In the genomic region with DNA sequence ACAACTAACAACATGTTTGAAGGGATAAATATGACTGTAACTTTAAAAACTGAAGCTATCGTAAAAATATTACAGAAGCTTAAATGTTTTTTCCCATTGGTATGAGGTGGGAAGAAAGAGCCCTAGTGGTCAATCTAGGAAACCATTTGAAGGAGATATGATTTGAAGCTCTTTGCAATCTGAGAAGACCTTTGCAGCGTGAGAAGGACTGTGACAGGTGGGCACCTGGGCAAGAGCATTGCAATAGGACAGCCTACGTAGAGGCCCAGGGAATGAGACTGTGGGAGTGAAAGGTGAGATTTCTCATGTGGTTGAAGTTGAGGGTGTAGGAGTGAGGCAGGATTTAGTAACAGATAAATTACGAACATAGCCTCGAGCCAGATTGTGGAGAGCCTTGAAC, we compare ENCODE assay signal across 26 cellular contexts.
DNase-seq lines count a peak whose midpoint lies in the region; ATAC-seq, FAIRE-seq and TF ChIP-seq lines count a peak whose summit lies in the region.
"Had no signal": no experiment of that assay in that cellular context is flagged by ENCODE, and none has a peak within 500 bp of the region (broad histone marks: within the 10 kb centered on the region; RNA-seq: fewer than 3 reads in every experiment).

No MANE protein-coding gene starts in this region.

- H3K4me1 ChIP-seq in K562 (replicated peaks in 1 of 2; ENCODE audit: control insufficient read depth in 2 of 2, insufficient read depth in 2 of 2, low read length in 2 of 2) (no peaks in the 10 kb centered on the region), aorta (ENCODE audit: control insufficient read depth in 1 of 2, insufficient read depth in 2 of 2, low read length in 2 of 2) (no peaks in the 10 kb centered on the region), PC-3 (ENCODE audit: insufficient read depth, low read length) (peaks cover 10% of the 10 kb centered on the region; the same call in 1 of the 2 replicates)

- TF ChIP-seq POLR2A in GM12892 (IDR thresholded peaks at IDR 0.05; ENCODE audit: low read depth, low read length) (no peak), NB4 (IDR thresholded peaks at IDR 0.05; ENCODE audit: extremely low read depth, insufficient read length) (no peak), K562 (conservative IDR thresholded peaks at IDR 0.05) (no peak), GM12891 (IDR thresholded peaks at IDR 0.05; ENCODE audit: low read depth, low read length) (no peak)

- H3K27ac ChIP-seq in K562 (ENCODE audit: extremely low read depth, low read depth, low read length), result no peak overlapping the region
- H3K27ac ChIP-seq in aorta (ENCODE audit: low read depth in 1 of 2, low read length in 2 of 2), result no peak overlapping the region
- no peak overlapping the region for H3K27ac ChIP-seq in PC-3 (ENCODE audit: low read length)
- H3K27ac ChIP-seq: epithelial cell of prostate, hepatocyte, HL-60, neutrophil had no signal

- no peaks in the 10 kb centered on the region for H3K9me3 ChIP-seq in K562 (replicated peaks; ENCODE audit: control insufficient read depth, insufficient read depth, low read depth, low read length)
- no peaks in the 10 kb centered on the region for H3K9me3 ChIP-seq in aorta (ENCODE audit: control insufficient read depth, low read length)
- H3K9me3 ChIP-seq in PC-3 (ENCODE audit: low read length), result no peaks in the 10 kb centered on the region
- H3K9me3 ChIP-seq: neutrophil had no signal

- DNase-seq in GM12892 (ENCODE audit: insufficient read length) (no peak), NB4 (ENCODE audit: low read depth) (no peak), K562 (ENCODE audit: extremely low read depth in 1 of 4, low spot score in 3 of 4) (no peak), neural crest cell (ENCODE audit: low read depth, low spot score) (no peak), GM12891 (ENCODE audit: insufficient read length, low spot score) (no peak), aorta (no peak), PC-3 (no peak)
- DNase-seq: activated CD4-positive, alpha-beta T cell treated with anti-CD3 and anti-CD28 coated beads for 4 hours; activated naive CD4-positive, alpha-beta T cell treated with anti-CD3 and anti-CD28 coated beads, Interleukin-2, amount 10 ng/mL, durations not matched to agents 7 days and 5 days; activated T-cell treated with anti-CD3 and anti-CD28 coated beads, Interleukin-2, amount 50 U/mL, for 48 hours; caudate nucleus; CD8-positive, alpha-beta T cell; DMS79; foreskin fibroblast; NCI-H2081 treated with DMSO at 0.1 percent for 48 hours; SHP77; stimulated activated CD4-positive, alpha-beta T cell treated with anti-CD3 and anti-CD28 coated beads, Interleukin-12 subunit alpha, Interleukin-12 subunit beta, amount 100 ng/mL, for 4 hours; stimulated activated CD4-positive, alpha-beta T cell treated with anti-CD3 and anti-CD28 coated beads, Interleukin-4, amount 100 ng/mL, for 4 hours; stimulated activated naive CD8-positive, alpha-beta T cell treated with anti-CD3 and anti-CD28 coated beads, Interleukin-15, Interleukin-2, amounts not matched to agents 100 U/mL and 50 U/mL, for 24 hours; T-helper 1 cell had no signal

- no peak overlapping the region for H3K9ac ChIP-seq in K562 (ENCODE audit: insufficient read depth in 1 of 2, low read depth in 2 of 2, low read length in 2 of 2)
- no peak overlapping the region for H3K9ac ChIP-seq in PC-3 (ENCODE audit: low read length)

- no peak for TF ChIP-seq EP300 in K562 (IDR thresholded peaks at IDR 0.05; ENCODE audit: low read length)

- no peaks in the 10 kb centered on the region for H3K9me2 ChIP-seq in PC-3 (replicated peaks; ENCODE audit: low read length)

- H3K36me3 ChIP-seq in K562 (ENCODE audit: control insufficient read depth, insufficient read depth, low read length) (no peaks in the 10 kb centered on the region), aorta (ENCODE audit: control insufficient read depth in 1 of 2, insufficient read depth in 2 of 2, low read length in 1 of 2) (no peaks in the 10 kb centered on the region), PC-3 (ENCODE audit: low read depth, low read length) (no peaks in the 10 kb centered on the region)
- H3K36me3 ChIP-seq: neutrophil had no signal

- no peak overlapping the region for H3K27ac Mint-ChIP-seq in neural crest cell (ENCODE audit: unreplicated experiment)
- H3K27ac Mint-ChIP-seq: activated naive CD4-positive, alpha-beta T cell treated with anti-CD3 and anti-CD28 coated beads, Interleukin-2, amount 10 ng/mL, durations not matched to agents 7 days and 5 days; CD8-positive, alpha-beta T cell; dendritic cell treated with granulocyte-macrophage colony-stimulating factor and Interleukin-4, amounts not matched to agents 40 ng/mL and 50 ng/mL, for 4 days had no signal

- under 1% methylated on average over 5 of the region's 5 CpGs for WGBS in K562 (ENCODE audit: insufficient coverage, low coverage, missing lambda C conversion rate)
- 87 to 90% methylated on average over 5 of the region's 5 CpGs for whole genome bisulfite sequencing in aorta, 2 donors

- intact Hi-C loops in K562 (cut with micrococcal nuclease), result no loop called here
- intact Hi-C loops in aorta (cut with DNase I), result no loop called here
- intact Hi-C loops in PC-3 (cut with micrococcal nuclease), result no loop called here

- in situ Hi-C loops in K562 (cut with MboI), result no loop called here

- TF ChIP-seq RAD21 in K562 (CRISPR knock-in tag; conservative IDR thresholded peaks at IDR 0.05 in 1 of 2, IDR thresholded peaks at IDR 0.05 in 1 of 2), result no peak

- H2AFZ ChIP-seq in K562 (ENCODE audit: low read depth, low read length) (no peak overlapping the region), PC-3 (ENCODE audit: low read length) (no peak overlapping the region)
- H2AFZ ChIP-seq: hepatocyte had no signal

- CTCF ChIA-PET in K562 (lab: Yijun Ruan, JAX; ENCODE audit: low intra/inter-chr PET ratio) (no interaction called here), PC-3 (lab: Charles Lee) (no interaction called here)

- POLR2A ChIA-PET in K562 (lab: Yijun Ruan, JAX) (interaction anchor here (0.6 to 1.4 kb wide), 2 partner anchors 44 to 124 kb away, joined by 3 read pairs; no protein-coding TSS in a partner anchor), PC-3 (lab: Charles Lee; ENCODE audit: unreplicated experiment) (no interaction called here)

- no peaks in the 10 kb centered on the region for H4K20me1 ChIP-seq in K562 (replicated peaks; ENCODE audit: control insufficient read depth, insufficient read depth, low read length)
- no peaks in the 10 kb centered on the region for H4K20me1 ChIP-seq in PC-3 (ENCODE audit: low read length)

- no peak overlapping the region for H3K4me3 Mint-ChIP-seq in neural crest cell
- H3K4me3 Mint-ChIP-seq: activated naive CD4-positive, alpha-beta T cell treated with anti-CD3 and anti-CD28 coated beads, Interleukin-2, amount 10 ng/mL, durations not matched to agents 7 days and 5 days; CD8-positive, alpha-beta T cell; dendritic cell treated with granulocyte-macrophage colony-stimulating factor and Interleukin-4, amounts not matched to agents 40 ng/mL and 50 ng/mL, for 4 days had no signal

- no peaks in the 10 kb centered on the region for H3K36me3 Mint-ChIP-seq in neural crest cell (ENCODE audit: low read depth)
- H3K36me3 Mint-ChIP-seq: activated naive CD4-positive, alpha-beta T cell treated with anti-CD3 and anti-CD28 coated beads, Interleukin-2, amount 10 ng/mL, durations not matched to agents 7 days and 5 days; CD8-positive, alpha-beta T cell had no signal

- H3F3A ChIP-seq in PC-3 (ENCODE audit: low read length, unreplicated experiment), result no peaks in the 10 kb centered on the region

- H3K79me2 ChIP-seq in K562 (ENCODE audit: control insufficient read depth, insufficient read depth, low read length), result no peaks in the 10 kb centered on the region
- H3K79me2 ChIP-seq in PC-3 (ENCODE audit: low read length), result no peaks in the 10 kb centered on the region
- H3K79me2 ChIP-seq: hepatocyte had no signal

- ATAC-seq in K562 (peak; percentile 60), GM21619 (IDR thresholded peaks at IDR 0.05; ENCODE audit: unreplicated experiment) (no peak), aorta (ENCODE audit: low FRiP score) (no peak), PC-3 (no peak)
- ATAC-seq: CD8-positive, alpha-beta T cell; stimulated activated naive CD8-positive, alpha-beta T cell treated with anti-CD3 and anti-CD28 coated beads, Interleukin-15, Interleukin-2, amounts not matched to agents 100 U/mL and 50 U/mL, for 24 hours had no signal

- H3K27me3 ChIP-seq in K562 (ENCODE audit: control insufficient read depth in 2 of 2, insufficient read depth in 2 of 2, low read length in 2 of 2), result no peaks in the 10 kb centered on the region
- no peaks in the 10 kb centered on the region for H3K27me3 ChIP-seq in aorta (ENCODE audit: control insufficient read depth in 1 of 2, insufficient read depth in 2 of 2, low read length in 1 of 2)
- H3K27me3 ChIP-seq in PC-3 (ENCODE audit: low read length), result no peaks in the 10 kb centered on the region
- H3K27me3 ChIP-seq: hepatocyte, neutrophil had no signal

- H3K4me2 ChIP-seq in K562 (ENCODE audit: insufficient read depth, low read length) (no peak overlapping the region), PC-3 (ENCODE audit: low read length) (no peak overlapping the region)
- H3K4me2 ChIP-seq: hepatocyte had no signal

- H3K4me1 Mint-ChIP-seq in neural crest cell, result peaks cover 4% of the 10 kb centered on the region
- H3K4me1 Mint-ChIP-seq: activated naive CD4-positive, alpha-beta T cell treated with anti-CD3 and anti-CD28 coated beads, Interleukin-2, amount 10 ng/mL, durations not matched to agents 7 days and 5 days had no signal

- peaks cover 3% of the 10 kb centered on the region for H3K9me3 Mint-ChIP-seq in neural crest cell
- H3K9me3 Mint-ChIP-seq: activated naive CD4-positive, alpha-beta T cell treated with anti-CD3 and anti-CD28 coated beads, Interleukin-2, amount 10 ng/mL, durations not matched to agents 7 days and 5 days; CD8-positive, alpha-beta T cell; dendritic cell treated with granulocyte-macrophage colony-stimulating factor and Interleukin-4, amounts not matched to agents 40 ng/mL and 50 ng/mL, for 4 days had no signal

- no peaks in the 10 kb centered on the region for H3K9me1 ChIP-seq in K562 (ENCODE audit: control insufficient read depth, insufficient read depth, low read length)

- no peak overlapping the region for H3K4me3 ChIP-seq in NB4 (ENCODE audit: low read depth, low read length)
- no peak overlapping the region for H3K4me3 ChIP-seq in K562
- H3K4me3 ChIP-seq in aorta (ENCODE audit: low read length in 2 of 2), result no peak overlapping the region
- H3K4me3 ChIP-seq in PC-3 (ENCODE audit: low read length), result no peak overlapping the region
- H3K4me3 ChIP-seq: hepatocyte had no signal

- TF ChIP-seq CTCF in NB4 (IDR thresholded peaks at IDR 0.05; ENCODE audit: low read depth, low read length) (peak; percentile 8), K562 (IDR thresholded peaks at IDR 0.05 in 2 of 3, conservative IDR thresholded peaks at IDR 0.05 in 1 of 3; ENCODE audit: insufficient read depth in 2 of 3, low read depth in 1 of 3, low read length in 3 of 3) (peak in 1 of 3 experiments; percentile 29; a peak in 2 of 6 replicates), neural crest cell (conservative IDR thresholded peaks at IDR 0.05) (peak; percentile 26), PC-3 (conservative IDR thresholded peaks at IDR 0.05; ENCODE audit: low read depth, low read length) (no peak; the same call in 1 of the 2 replicates)

- no TSS peak for BruUV-seq in K562 (replicated peaks; lab: Mats Ljungman, UMichigan)
- BruUV-seq in PC-3 (replicated peaks; lab: Mats Ljungman, UMichigan), result no TSS peak

- FAIRE-seq in GM12892 (lab: Jason Lieb, UNC), result peak; percentile 30
- FAIRE-seq in K562 (lab: Jason Lieb, UNC), result peak; percentile 42
- FAIRE-seq in GM12891 (lab: Jason Lieb, UNC), result no peak

- no peaks in the 10 kb centered on the region for H3K27me3 Mint-ChIP-seq in neural crest cell (ENCODE audit: low read depth)
- H3K27me3 Mint-ChIP-seq: dendritic cell treated with granulocyte-macrophage colony-stimulating factor and Interleukin-4, amounts not matched to agents 40 ng/mL and 50 ng/mL, for 4 days had no signal
